Comparison of ENCODE assay signal across 13 cellular contexts in genomic region chr1:215824245-215824644, GRCh38.
DNase-seq lines count a peak whose midpoint lies in the region; ATAC-seq and TF ChIP-seq lines count a peak whose summit lies in the region.
"Had no signal": no experiment of that assay in that cellular context is flagged by ENCODE, and none has a peak within 500 bp of the region (broad histone marks: within the 10 kb centered on the region; RNA-seq: fewer than 3 reads in every experiment).

No MANE protein-coding gene starts in this region.

- H3K4me1 Mint-ChIP-seq in MCF 10A (ENCODE audit: insufficient read depth, unreplicated experiment) = no peaks in the 10 kb centered on the region
- H3K4me1 Mint-ChIP-seq in stimulated activated naive B cell treated with anti-CD40 and anti-IgM and Interleukin-4, amounts not matched to agents 10 μg/mL and 1 μg/mL and 100 μg/mL, for 72 hours = no peaks in the 10 kb centered on the region
- H3K4me1 Mint-ChIP-seq: B cell, brain had no signal

- POLR2A ChIA-PET in MCF 10A (lab: Yijun Ruan, JAX) = no interaction called here

- H3K27ac Mint-ChIP-seq in MCF 10A (ENCODE audit: low read depth, unreplicated experiment) = no peak overlapping the region
- H3K27ac Mint-ChIP-seq in stimulated activated naive B cell treated with anti-CD40 and anti-IgM and Interleukin-4, amounts not matched to agents 10 μg/mL and 1 μg/mL and 100 μg/mL, for 72 hours = no peak overlapping the region
- H3K27ac Mint-ChIP-seq: B cell; brain; stimulated activated naive CD8-positive, alpha-beta T cell treated with anti-CD3 and anti-CD28 coated beads, Interleukin-15, Interleukin-2, amounts not matched to agents 100 ng/mL and 50 ng/mL, for 24 hours had no signal

- no peaks in the 10 kb centered on the region for H3K4me1 ChIP-seq in breast epithelium
- no peaks in the 10 kb centered on the region for H3K4me1 ChIP-seq in OCI-LY3 (ENCODE audit: low read length)
- H3K4me1 ChIP-seq in Peyer's patch = no peaks in the 10 kb centered on the region

- H3K36me3 Mint-ChIP-seq in MCF 10A (ENCODE audit: insufficient read depth, unreplicated experiment) = no peaks in the 10 kb centered on the region
- no peaks in the 10 kb centered on the region for H3K36me3 Mint-ChIP-seq in stimulated activated naive B cell treated with anti-CD40 and anti-IgM and Interleukin-4, amounts not matched to agents 10 μg/mL and 1 μg/mL and 100 μg/mL, for 72 hours
- H3K36me3 Mint-ChIP-seq: brain had no signal

- no peaks in the 10 kb centered on the region for H3K79me2 ChIP-seq in OCI-LY3 (ENCODE audit: low read length)

- no peak overlapping the region for H3K4me3 ChIP-seq in breast epithelium
- no peak overlapping the region for H3K4me3 ChIP-seq in OCI-LY3 (ENCODE audit: low read length)
- H3K4me3 ChIP-seq in fibroblast of pulmonary artery (replicated peaks; ENCODE audit: low read depth, low read length) = no peak overlapping the region
- no peak overlapping the region for H3K4me3 ChIP-seq in Peyer's patch
- H3K4me3 ChIP-seq in MG63 = no peak overlapping the region

- H3K27me3 Mint-ChIP-seq in MCF 10A (ENCODE audit: insufficient read depth, unreplicated experiment) = peaks cover 96% of the 10 kb centered on the region
- H3K27me3 Mint-ChIP-seq in stimulated activated naive B cell treated with anti-CD40 and anti-IgM and Interleukin-4, amounts not matched to agents 10 μg/mL and 1 μg/mL and 100 μg/mL, for 72 hours = no peaks in the 10 kb centered on the region
- H3K27me3 Mint-ChIP-seq: B cell; stimulated activated naive CD8-positive, alpha-beta T cell treated with anti-CD3 and anti-CD28 coated beads, Interleukin-15, Interleukin-2, amounts not matched to agents 100 ng/mL and 50 ng/mL, for 24 hours had no signal

- H4K20me1 ChIP-seq in OCI-LY3 (ENCODE audit: insufficient read depth, low read length) = no peaks in the 10 kb centered on the region

- no peaks in the 10 kb centered on the region for H3K9me3 Mint-ChIP-seq in MCF 10A (ENCODE audit: unreplicated experiment)
- H3K9me3 Mint-ChIP-seq in stimulated activated naive B cell treated with anti-CD40 and anti-IgM and Interleukin-4, amounts not matched to agents 10 μg/mL and 1 μg/mL and 100 μg/mL, for 72 hours = peaks cover 1 to 14% of the 10 kb centered on the region in 2 donors

- TF ChIP-seq POLR2A in breast epithelium (IDR thresholded peaks at IDR 0.05) (no peak), Peyer's patch (IDR thresholded peaks at IDR 0.05) (no peak)

- H3K9ac ChIP-seq in OCI-LY3 (ENCODE audit: low read length) = no peak overlapping the region

- no peak overlapping the region for H3K4me3 Mint-ChIP-seq in MCF 10A (ENCODE audit: unreplicated experiment)
- no peak overlapping the region for H3K4me3 Mint-ChIP-seq in stimulated activated naive B cell treated with anti-CD40 and anti-IgM and Interleukin-4, amounts not matched to agents 10 μg/mL and 1 μg/mL and 100 μg/mL, for 72 hours
- H3K4me3 Mint-ChIP-seq: B cell; brain; stimulated activated naive CD8-positive, alpha-beta T cell treated with anti-CD3 and anti-CD28 coated beads, Interleukin-15, Interleukin-2, amounts not matched to agents 100 ng/mL and 50 ng/mL, for 24 hours had no signal

- peak; percentile 32 for DNase-seq in MCF 10A (ENCODE audit: unreplicated experiment)
- DNase-seq in breast epithelium (ENCODE audit: low spot score in 2 of 2) = no peak
- DNase-seq in fibroblast of pulmonary artery (ENCODE audit: low read depth) = peak; percentile 27
- DNase-seq in Peyer's patch = no peak
- DNase-seq in NCI-H526 treated with DMSO at 0.1 percent for 48 hours (lab: John Stamatoyannopoulos, UW) = no peak
- DNase-seq in MG63 = no peak
- DNase-seq in stimulated activated naive B cell treated with anti-CD40 and anti-IgM and Interleukin-4, amounts not matched to agents 10 μg/mL and 1 μg/mL and 100 μg/mL, for 72 hours = no peak
- DNase-seq: foreskin melanocyte; stimulated activated CD4-positive, alpha-beta T cell treated with anti-CD3 and anti-CD28 coated beads, Interleukin-12 subunit alpha, Interleukin-12 subunit beta, amount 100 ng/mL, for 4 hours had no signal

- H3K27ac ChIP-seq in breast epithelium (no peak overlapping the region), OCI-LY3 (ENCODE audit: low read length) (no peak overlapping the region), Peyer's patch (no peak overlapping the region)

- intact Hi-C loops in MCF 10A (cut with micrococcal nuclease) = loop anchor here (1.0 to 2.0 kb wide), 3 partner anchors 295 to 919 kb away; no protein-coding TSS in a partner anchor
- intact Hi-C loops in breast epithelium (cut with DNase I; ENCODE audit: low total_unique reads) = no loop called here

- ATAC-seq in stimulated activated naive B cell treated with anti-CD40 and anti-IgM and Interleukin-4, amounts not matched to agents 10 μg/mL and 1 μg/mL and 100 μg/mL, for 72 hours (replicated peaks) = no peak

- H3K9me3 ChIP-seq in breast epithelium = no peaks in the 10 kb centered on the region
- H3K9me3 ChIP-seq in OCI-LY3 (ENCODE audit: insufficient read depth, low read length) = no peaks in the 10 kb centered on the region
- no peaks in the 10 kb centered on the region for H3K9me3 ChIP-seq in Peyer's patch
- H3K9me3 ChIP-seq in MG63 = no peaks in the 10 kb centered on the region; the same call in 1 of the 2 replicates

- TF ChIP-seq CTCF in MCF 10A (IDR thresholded peaks at IDR 0.05; ENCODE audit: unreplicated experiment) (peak; percentile 64), breast epithelium (IDR thresholded peaks at IDR 0.05) (no peak), OCI-LY3 (IDR thresholded peaks at IDR 0.05; ENCODE audit: low read depth, low read length) (peak; percentile 36), fibroblast of pulmonary artery (IDR thresholded peaks at IDR 0.05; ENCODE audit: low read length, missing control alignments) (peak; percentile 41), Peyer's patch (IDR thresholded peaks at IDR 0.05) (peak in 1 of 6 experiments; percentile 25)

- H3K36me3 ChIP-seq in breast epithelium (no peaks in the 10 kb centered on the region), OCI-LY3 (replicated peaks; ENCODE audit: low read depth, low read length) (no peaks in the 10 kb centered on the region), Peyer's patch (no peaks in the 10 kb centered on the region), MG63 (no peaks in the 10 kb centered on the region)

- H3K27me3 ChIP-seq in breast epithelium (no peaks in the 10 kb centered on the region), OCI-LY3 (ENCODE audit: low read depth, low read length) (no peaks in the 10 kb centered on the region), Peyer's patch (no peaks in the 10 kb centered on the region), MG63 (no peaks in the 10 kb centered on the region)

- no TSS peak for BruUV-seq in MCF 10A (replicated peaks; lab: Mats Ljungman, UMichigan)

- CTCF ChIA-PET in MCF 10A (lab: Yijun Ruan, JAX) = no interaction called here

- H3K4me2 ChIP-seq in OCI-LY3 (ENCODE audit: low read length) = no peak overlapping the region

- no peak overlapping the region for H2AFZ ChIP-seq in OCI-LY3 (ENCODE audit: low read depth, low read length)

Comparison
In these comparisons a context has a peak if more than half of its experiments do, and no peak if none do; other contexts are left out.
1. DNase-seq: peak in MCF 10A (single experiment) and fibroblast of pulmonary artery (single experiment); none in breast epithelium (0 of 2), Peyer's patch (0 of 3), NCI-H526 treated with DMSO at 0.1 percent for 48 hours (single experiment), MG63 (single experiment) and stimulated activated naive B cell treated with anti-CD40 and anti-IgM and Interleukin-4, amounts not matched to agents 10 μg/mL and 1 μg/mL and 100 μg/mL, for 72 hours (single experiment).
2. CTCF ChIP-seq: peak in MCF 10A (single experiment), OCI-LY3 (single experiment) and fibroblast of pulmonary artery (single experiment); none in breast epithelium (0 of 3).